In the genomic region with DNA sequence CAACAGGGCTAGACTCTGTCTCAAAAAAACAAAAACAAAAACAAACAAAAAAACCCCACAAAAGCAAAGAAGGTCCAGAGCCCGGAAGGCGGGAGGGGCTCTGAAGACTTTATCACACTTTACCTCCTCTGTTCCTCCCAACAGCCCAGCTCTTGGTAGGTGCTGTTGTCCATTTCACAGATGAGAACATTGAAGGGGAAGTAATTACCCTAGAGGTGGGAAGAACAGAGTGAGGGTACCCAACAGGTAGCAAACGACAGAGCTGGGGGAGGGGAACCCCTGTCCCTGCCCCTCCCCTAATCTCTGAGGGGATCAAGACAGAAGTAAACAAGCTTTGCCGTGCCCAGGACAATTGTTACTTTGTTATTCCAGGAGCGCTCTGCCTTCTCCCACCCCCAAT, we compare ENCODE assay signal across 24 cellular contexts. TPM values are rescaled to one million over a fixed set of nuclear protein-coding genes. Genes with fewer than 3 reads are reported as not detected.
DNase-seq lines count a peak whose midpoint lies in the region; ATAC-seq and TF ChIP-seq lines count a peak whose summit lies in the region.
"Had no signal": no experiment of that assay in that cellular context is flagged by ENCODE, and none has a peak within 500 bp of the region (broad histone marks: within the 10 kb centered on the region; RNA-seq: fewer than 3 reads in every experiment).

No MANE protein-coding gene starts in this region.

- H3K4me1 Mint-ChIP-seq in activated naive CD4-positive, alpha-beta T cell treated with anti-CD3 and anti-CD28 coated beads, Interleukin-2, amount 10 ng/mL, durations not matched to agents 7 days and 5 days = peaks cover 7% of the 10 kb centered on the region
- peaks cover 2 to 3% of the 10 kb centered on the region in 2 donors for H3K4me1 Mint-ChIP-seq in effector memory CD8-positive, alpha-beta T cell (ENCODE audit: low read depth in 2 of 2)
- H3K4me1 Mint-ChIP-seq in neural crest cell (peaks cover 21% of the 10 kb centered on the region), endothelial cell (ENCODE audit: unreplicated experiment) (peaks cover 13% of the 10 kb centered on the region)

- no peaks in the 10 kb centered on the region for H3K36me3 ChIP-seq in HUES48 (ENCODE audit: control insufficient read depth, insufficient read depth, low read length)
- H3K36me3 ChIP-seq: adrenal gland; BLaER1 treated with 17β-estradiol and CSF1 and Interleukin-3, amounts not matched to agents 10 nM and 100 nM; HAP-1; suprapubic skin; vagina had no signal

- no peak for ATAC-seq in effector memory CD8-positive, alpha-beta T cell (replicated peaks)
- ATAC-seq in GM18520 (IDR thresholded peaks at IDR 0.05; ENCODE audit: unreplicated experiment) = no peak
- ATAC-seq: stimulated activated memory B cell treated with anti-CD40 and anti-IgM and Interleukin-4, amounts not matched to agents 10 μg/mL and 1 μg/mL and 100 μg/mL, for 72 hours had no signal

- peaks cover 41% of the 10 kb centered on the region for H3K27me3 ChIP-seq in HUES48 (ENCODE audit: control insufficient read depth, insufficient read depth, low read length)
- H3K27me3 ChIP-seq: adrenal gland, vagina had no signal

- TF ChIP-seq CTCF in neural crest cell (conservative IDR thresholded peaks at IDR 0.05) (no peak), endothelial cell (IDR thresholded peaks at IDR 0.05; ENCODE audit: unreplicated experiment) (no peak)

- no peaks in the 10 kb centered on the region for H3K9me3 Mint-ChIP-seq in activated naive CD4-positive, alpha-beta T cell treated with anti-CD3 and anti-CD28 coated beads, Interleukin-2, amount 10 ng/mL, durations not matched to agents 7 days and 5 days
- H3K9me3 Mint-ChIP-seq in effector memory CD8-positive, alpha-beta T cell = no peaks in the 10 kb centered on the region
- H3K9me3 Mint-ChIP-seq in neural crest cell (no peaks in the 10 kb centered on the region), endothelial cell (ENCODE audit: unreplicated experiment) (no peaks in the 10 kb centered on the region)
- H3K9me3 Mint-ChIP-seq: dendritic cell treated with granulocyte-macrophage colony-stimulating factor and Interleukin-4, amounts not matched to agents 40 ng/mL and 50 ng/mL, for 4 days; stimulated activated memory B cell treated with anti-CD40 and anti-IgM and Interleukin-4, amounts not matched to agents 10 μg/mL and 1 μg/mL and 100 μg/mL, for 72 hours had no signal

- peak overlapping the region; percentile 15 for H3K4me3 Mint-ChIP-seq in activated naive CD4-positive, alpha-beta T cell treated with anti-CD3 and anti-CD28 coated beads, Interleukin-2, amount 10 ng/mL, durations not matched to agents 7 days and 5 days
- peak overlapping the region; percentile 43 to 45 for H3K4me3 Mint-ChIP-seq in effector memory CD8-positive, alpha-beta T cell
- H3K4me3 Mint-ChIP-seq in neural crest cell (peak overlapping the region; percentile 35), endothelial cell (ENCODE audit: unreplicated experiment) (no peak overlapping the region)

- no peaks in the 10 kb centered on the region for H3K36me3 Mint-ChIP-seq in activated naive CD4-positive, alpha-beta T cell treated with anti-CD3 and anti-CD28 coated beads, Interleukin-2, amount 10 ng/mL, durations not matched to agents 7 days and 5 days
- H3K36me3 Mint-ChIP-seq in effector memory CD8-positive, alpha-beta T cell (ENCODE audit: insufficient read depth) = peaks cover 7% of the 10 kb centered on the region
- H3K36me3 Mint-ChIP-seq in neural crest cell (ENCODE audit: low read depth) (no peaks in the 10 kb centered on the region), endothelial cell (ENCODE audit: low read depth, unreplicated experiment) (no peaks in the 10 kb centered on the region)
- H3K36me3 Mint-ChIP-seq: stimulated activated memory B cell treated with anti-CD40 and anti-IgM and Interleukin-4, amounts not matched to agents 10 μg/mL and 1 μg/mL and 100 μg/mL, for 72 hours had no signal

- no peak overlapping the region for H3K9ac ChIP-seq in HUES48 (ENCODE audit: low read depth, low read length)

- peaks cover 8% of the 10 kb centered on the region for H3K4me1 ChIP-seq in HUES48 (ENCODE audit: control insufficient read depth, insufficient read depth, low read length)
- H3K4me1 ChIP-seq: HAP-1 had no signal

- H3K27me3 Mint-ChIP-seq in activated naive CD4-positive, alpha-beta T cell treated with anti-CD3 and anti-CD28 coated beads, Interleukin-2, amount 10 ng/mL, durations not matched to agents 7 days and 5 days = peaks cover 58% of the 10 kb centered on the region
- H3K27me3 Mint-ChIP-seq in effector memory CD8-positive, alpha-beta T cell = no peaks in the 10 kb centered on the region
- H3K27me3 Mint-ChIP-seq in neural crest cell (ENCODE audit: low read depth) (peaks cover 57% of the 10 kb centered on the region), endothelial cell (ENCODE audit: unreplicated experiment) (peaks cover 15% of the 10 kb centered on the region)

- no peak for DNase-seq in activated naive CD4-positive, alpha-beta T cell treated with anti-CD3 and anti-CD28 coated beads, Interleukin-2, amount 10 ng/mL, durations not matched to agents 7 days and 5 days
- DNase-seq in activated naive CD4-positive, alpha-beta T cell (lab: John Stamatoyannopoulos, UW) = no peak
- DNase-seq in effector memory CD8-positive, alpha-beta T cell = no peak
- DNase-seq in neural crest cell (ENCODE audit: low read depth, low spot score) (no peak), cortex of kidney (lab: John Stamatoyannopoulos, UW) (no peak), endothelial cell (ENCODE audit: low spot score) (no peak)
- DNase-seq: adrenal gland; DMS 273 treated with DMSO at 0.1 percent for 48 hours; MM.1S; NCI-H1436 treated with DMSO at 0.1 percent for 48 hours; NCI-H524; stimulated activated CD4-positive, alpha-beta T cell treated with anti-CD3 and anti-CD28 coated beads, Interleukin-2, amount 100 ng/mL, for 24 hours; T-helper 9 cell had no signal

- CTCF ChIA-PET in activated naive CD4-positive, alpha-beta T cell treated with anti-CD3 and anti-CD28 coated beads, Interleukin-2, amount 10 ng/mL, durations not matched to agents 7 days and 5 days (lab: Charles Lee) = interaction anchor here (0.5 to 0.9 kb wide), 3 partner anchors 27 to 282 kb away, joined by 3 to 4 read pairs (median 3); no protein-coding TSS in a partner anchor

- peak overlapping the region; percentile 29; the same call in 1 of the 2 replicates for H3K4me3 ChIP-seq in HUES48 (ENCODE audit: low read depth, low read length)

- H3K27ac ChIP-seq in HUES48 (ENCODE audit: low read depth, low read length) = no peak overlapping the region
- H3K27ac ChIP-seq: adrenal gland; BLaER1 treated with 17β-estradiol and CSF1 and Interleukin-3, amounts not matched to agents 10 nM and 100 nM; SK-N-MC; suprapubic skin; vagina had no signal

- H3K9me3 ChIP-seq in HUES48 (ENCODE audit: control insufficient read depth, insufficient read depth, low read length) = no peaks in the 10 kb centered on the region
- H3K9me3 ChIP-seq: adrenal gland; BLaER1 treated with 17β-estradiol and CSF1 and Interleukin-3, amounts not matched to agents 10 nM and 100 nM; HAP-1; suprapubic skin; vagina had no signal

- H3K27ac Mint-ChIP-seq in activated naive CD4-positive, alpha-beta T cell treated with anti-CD3 and anti-CD28 coated beads, Interleukin-2, amount 10 ng/mL, durations not matched to agents 7 days and 5 days = no peak overlapping the region
- H3K27ac Mint-ChIP-seq in effector memory CD8-positive, alpha-beta T cell = peak overlapping the region in 1 of 2 donors; percentile 34
- H3K27ac Mint-ChIP-seq in neural crest cell (ENCODE audit: unreplicated experiment) (no peak overlapping the region), endothelial cell (ENCODE audit: unreplicated experiment) (no peak overlapping the region)
- H3K27ac Mint-ChIP-seq: dendritic cell treated with granulocyte-macrophage colony-stimulating factor and Interleukin-4, amounts not matched to agents 40 ng/mL and 50 ng/mL, for 4 days; stimulated activated memory B cell treated with anti-CD40 and anti-IgM and Interleukin-4, amounts not matched to agents 10 μg/mL and 1 μg/mL and 100 μg/mL, for 72 hours had no signal

RNA-seq across cellular contexts. Expression of a gene that starts 1.0 kb away (rescaled TPM):
- total RNA-seq in neural crest cell = 0.61 and 0.86 TPM in 2 replicates
- 0.97 TPM for total RNA-seq in endothelial cell (ENCODE audit: unreplicated experiment)
- total RNA-seq: mesenteric fat pad, RPMI7951, vagina had no signal

RNA-seq across cellular contexts. Expression of a gene that starts 20.3 kb away (rescaled TPM):
- 19.1 TPM in 2 replicates for total RNA-seq in neural crest cell
- total RNA-seq in endothelial cell (ENCODE audit: unreplicated experiment) = 13.0 TPM

RNA-seq across cellular contexts. Expression of a gene that starts 33.7 kb away (rescaled TPM):
- 25.7 and 26.5 TPM in 2 replicates for total RNA-seq in neural crest cell
- 10.3 TPM for total RNA-seq in endothelial cell (ENCODE audit: unreplicated experiment)

RNA-seq across cellular contexts. Expression of a gene that starts 41.8 kb away (rescaled TPM):
- total RNA-seq in neural crest cell = 11.1 and 12.3 TPM in 2 replicates
- total RNA-seq in endothelial cell (ENCODE audit: unreplicated experiment) = 38.9 TPM
